Comparison of ENCODE assay signal across 1 cellular context in the genomic region with DNA sequence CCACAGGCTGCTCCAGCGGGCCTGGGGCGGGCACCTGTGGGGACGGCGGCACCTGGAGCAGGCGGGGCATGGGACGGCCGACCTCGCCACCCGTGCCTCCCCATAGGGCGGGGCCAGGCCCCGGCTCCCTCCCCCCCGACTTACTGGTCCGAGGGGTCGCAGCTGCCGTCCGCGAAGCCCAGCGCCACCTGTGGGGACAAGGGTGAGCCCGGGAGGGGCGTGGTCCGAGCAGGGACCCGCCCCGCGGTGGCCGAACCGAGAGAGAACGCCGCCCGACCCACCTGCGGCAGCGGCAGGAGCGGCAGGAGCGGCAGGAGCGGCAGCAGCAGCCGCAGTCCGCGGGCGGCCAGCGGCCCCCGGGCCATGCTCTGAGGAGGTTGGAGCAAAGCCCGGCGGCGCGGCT.
A peak's percentile ranks its signal among the peaks of the same experiment; 100 is the strongest.
TF ChIP-seq lines count a peak whose summit lies in the region.

A gene (minus strand): TSS at position 379 of the 403 bp plus-strand sequence. CDS start 14 bp downstream, at position 365.

TF ChIP-seq in HepG2, 621 proteins besides CTCF, POLR2A, EP300 and RAD21 (continued from another document and continues in another):
- TF ChIP-seq, protein P1, sequence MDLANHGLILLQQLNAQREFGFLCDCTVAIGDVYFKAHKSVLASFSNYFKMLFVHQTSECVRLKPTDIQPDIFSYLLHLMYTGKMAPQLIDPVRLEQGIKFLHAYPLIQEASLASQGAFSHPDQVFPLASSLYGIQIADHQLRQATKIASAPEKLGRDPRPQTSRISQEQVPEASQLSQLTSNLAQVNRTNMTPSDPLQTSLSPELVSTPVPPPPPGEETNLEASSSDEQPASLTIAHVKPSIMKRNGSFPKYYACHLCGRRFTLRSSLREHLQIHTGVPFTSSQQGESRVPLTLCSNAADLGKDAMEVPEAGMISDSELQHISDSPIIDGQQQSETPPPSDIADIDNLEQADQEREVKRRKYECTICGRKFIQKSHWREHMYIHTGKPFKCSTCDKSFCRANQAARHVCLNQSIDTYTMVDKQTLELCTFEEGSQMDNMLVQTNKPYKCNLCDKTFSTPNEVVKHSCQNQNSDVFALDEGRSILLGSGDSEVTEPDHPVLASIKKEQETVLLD (CRISPR knock-in tag; IDR thresholded peaks at IDR 0.05; ENCODE audit: low read depth) = peak; percentile 57; the same call in 1 of the 2 replicates
- 0 out of 2 replicates have a peak, but pooled peaks have one; percentile 39 for TF ChIP-seq ZC3H13 (CRISPR knock-in tag; IDR thresholded peaks at IDR 0.05)
- TF ChIP-seq, protein P2, sequence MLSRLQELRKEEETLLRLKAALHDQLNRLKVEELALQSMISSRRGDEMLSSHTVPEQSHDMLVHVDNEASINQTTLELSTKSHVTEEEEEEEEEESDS (CRISPR knock-in tag; IDR thresholded peaks at IDR 0.05; ENCODE audit: borderline replicate concordance) = no peak
- TF ChIP-seq SIX4 (CRISPR knock-in tag; IDR thresholded peaks at IDR 0.05) = no peak
- peak; percentile 80; the same call in 1 of the 2 replicates for TF ChIP-seq ZNF768 (CRISPR knock-in tag; IDR thresholded peaks at IDR 0.05)
- TF ChIP-seq CBX1 (IDR thresholded peaks at IDR 0.05; ENCODE audit: low read depth) = no peak
- TF ChIP-seq RBFOX2 (IDR thresholded peaks at IDR 0.05; ENCODE audit: low read depth, low read length) = peak; percentile 49
- TF ChIP-seq, protein P3, sequence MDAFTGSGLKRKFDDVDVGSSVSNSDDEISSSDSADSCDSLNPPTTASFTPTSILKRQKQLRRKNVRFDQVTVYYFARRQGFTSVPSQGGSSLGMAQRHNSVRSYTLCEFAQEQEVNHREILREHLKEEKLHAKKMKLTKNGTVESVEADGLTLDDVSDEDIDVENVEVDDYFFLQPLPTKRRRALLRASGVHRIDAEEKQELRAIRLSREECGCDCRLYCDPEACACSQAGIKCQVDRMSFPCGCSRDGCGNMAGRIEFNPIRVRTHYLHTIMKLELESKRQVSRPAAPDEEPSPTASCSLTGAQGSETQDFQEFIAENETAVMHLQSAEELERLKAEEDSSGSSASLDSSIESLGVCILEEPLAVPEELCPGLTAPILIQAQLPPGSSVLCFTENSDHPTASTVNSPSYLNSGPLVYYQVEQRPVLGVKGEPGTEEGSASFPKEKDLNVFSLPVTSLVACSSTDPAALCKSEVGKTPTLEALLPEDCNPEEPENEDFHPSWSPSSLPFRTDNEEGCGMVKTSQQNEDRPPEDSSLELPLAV (CRISPR knock-in tag; conservative IDR thresholded peaks at IDR 0.05; ENCODE audit: low read depth) = no peak
- TF ChIP-seq ZNF432 (CRISPR knock-in tag; IDR thresholded peaks at IDR 0.05; ENCODE audit: borderline replicate concordance) = no peak
- TF ChIP-seq EED (CRISPR knock-in tag; IDR thresholded peaks at IDR 0.05) = no peak
- TF ChIP-seq, protein P4, sequence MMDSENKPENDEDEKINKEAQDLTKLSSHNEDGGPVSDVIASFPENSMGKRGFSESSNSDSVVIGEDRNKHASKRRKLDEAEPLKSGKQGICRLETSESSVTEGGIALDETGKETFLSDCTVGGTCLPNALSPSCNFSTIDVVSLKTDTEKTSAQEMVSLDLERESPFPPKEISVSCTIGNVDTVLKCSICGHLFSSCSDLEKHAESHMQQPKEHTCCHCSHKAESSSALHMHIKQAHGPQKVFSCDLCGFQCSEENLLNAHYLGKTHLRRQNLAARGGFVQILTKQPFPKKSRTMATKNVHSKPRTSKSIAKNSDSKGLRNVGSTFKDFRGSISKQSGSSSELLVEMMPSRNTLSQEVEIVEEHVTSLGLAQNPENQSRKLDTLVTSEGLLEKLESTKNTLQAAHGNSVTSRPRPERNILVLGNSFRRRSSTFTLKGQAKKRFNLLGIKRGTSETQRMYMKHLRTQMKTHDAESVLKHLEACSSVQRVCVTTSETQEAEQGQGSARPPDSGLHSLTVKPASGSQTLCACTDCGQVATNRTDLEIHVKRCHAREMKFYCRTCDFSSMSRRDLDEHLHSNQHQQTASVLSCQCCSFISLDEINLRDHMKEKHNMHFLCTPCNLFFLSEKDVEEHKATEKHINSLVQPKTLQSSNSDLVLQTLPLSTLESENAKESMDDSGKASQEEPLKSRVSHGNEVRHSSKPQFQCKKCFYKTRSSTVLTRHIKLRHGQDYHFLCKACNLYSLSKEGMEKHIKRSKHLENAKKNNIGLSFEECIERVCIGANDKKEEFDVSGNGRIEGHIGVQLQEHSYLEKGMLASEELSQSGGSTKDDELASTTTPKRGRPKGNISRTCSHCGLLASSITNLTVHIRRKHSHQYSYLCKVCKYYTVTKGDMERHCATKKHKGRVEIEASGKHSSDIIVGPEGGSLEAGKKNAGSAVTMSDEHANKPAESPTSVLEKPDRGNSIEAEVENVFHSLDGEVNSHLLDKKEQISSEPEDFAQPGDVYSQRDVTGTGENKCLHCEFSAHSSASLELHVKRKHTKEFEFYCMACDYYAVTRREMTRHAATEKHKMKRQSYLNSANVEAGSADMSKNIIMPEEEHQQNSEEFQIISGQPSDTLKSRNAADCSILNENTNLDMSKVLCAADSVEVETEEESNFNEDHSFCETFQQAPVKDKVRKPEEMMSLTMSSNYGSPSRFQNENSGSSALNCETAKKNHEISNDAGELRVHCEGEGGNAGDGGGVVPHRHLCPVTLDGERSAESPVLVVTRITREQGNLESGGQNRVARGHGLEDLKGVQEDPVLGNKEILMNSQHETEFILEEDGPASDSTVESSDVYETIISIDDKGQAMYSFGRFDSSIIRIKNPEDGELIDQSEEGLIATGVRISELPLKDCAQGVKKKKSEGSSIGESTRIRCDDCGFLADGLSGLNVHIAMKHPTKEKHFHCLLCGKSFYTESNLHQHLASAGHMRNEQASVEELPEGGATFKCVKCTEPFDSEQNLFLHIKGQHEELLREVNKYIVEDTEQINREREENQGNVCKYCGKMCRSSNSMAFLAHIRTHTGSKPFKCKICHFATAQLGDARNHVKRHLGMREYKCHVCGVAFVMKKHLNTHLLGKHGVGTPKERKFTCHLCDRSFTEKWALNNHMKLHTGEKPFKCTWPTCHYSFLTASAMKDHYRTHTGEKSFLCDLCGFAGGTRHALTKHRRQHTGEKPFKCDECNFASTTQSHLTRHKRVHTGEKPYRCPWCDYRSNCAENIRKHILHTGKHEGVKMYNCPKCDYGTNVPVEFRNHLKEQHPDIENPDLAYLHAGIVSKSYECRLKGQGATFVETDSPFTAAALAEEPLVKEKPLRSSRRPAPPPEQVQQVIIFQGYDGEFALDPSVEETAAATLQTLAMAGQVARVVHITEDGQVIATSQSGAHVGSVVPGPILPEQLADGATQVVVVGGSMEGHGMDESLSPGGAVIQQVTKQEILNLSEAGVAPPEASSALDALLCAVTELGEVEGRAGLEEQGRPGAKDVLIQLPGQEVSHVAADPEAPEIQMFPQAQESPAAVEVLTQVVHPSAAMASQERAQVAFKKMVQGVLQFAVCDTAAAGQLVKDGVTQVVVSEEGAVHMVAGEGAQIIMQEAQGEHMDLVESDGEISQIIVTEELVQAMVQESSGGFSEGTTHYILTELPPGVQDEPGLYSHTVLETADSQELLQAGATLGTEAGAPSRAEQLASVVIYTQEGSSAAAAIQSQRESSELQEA (CRISPR knock-in tag; IDR thresholded peaks at IDR 0.05; ENCODE audit: not compliant biosample characterization) = no peak
- TF ChIP-seq JARID2 (CRISPR knock-in tag; IDR thresholded peaks at IDR 0.05; ENCODE audit: insufficient replicate concordance) = no peak
- TF ChIP-seq, protein P5, sequence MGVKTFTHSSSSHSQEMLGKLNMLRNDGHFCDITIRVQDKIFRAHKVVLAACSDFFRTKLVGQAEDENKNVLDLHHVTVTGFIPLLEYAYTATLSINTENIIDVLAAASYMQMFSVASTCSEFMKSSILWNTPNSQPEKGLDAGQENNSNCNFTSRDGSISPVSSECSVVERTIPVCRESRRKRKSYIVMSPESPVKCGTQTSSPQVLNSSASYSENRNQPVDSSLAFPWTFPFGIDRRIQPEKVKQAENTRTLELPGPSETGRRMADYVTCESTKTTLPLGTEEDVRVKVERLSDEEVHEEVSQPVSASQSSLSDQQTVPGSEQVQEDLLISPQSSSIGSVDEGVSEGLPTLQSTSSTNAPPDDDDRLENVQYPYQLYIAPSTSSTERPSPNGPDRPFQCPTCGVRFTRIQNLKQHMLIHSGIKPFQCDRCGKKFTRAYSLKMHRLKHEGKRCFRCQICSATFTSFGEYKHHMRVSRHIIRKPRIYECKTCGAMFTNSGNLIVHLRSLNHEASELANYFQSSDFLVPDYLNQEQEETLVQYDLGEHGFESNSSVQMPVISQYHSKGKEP (CRISPR knock-in tag; IDR thresholded peaks at IDR 0.05) = no peak
- no peak for TF ChIP-seq ZFP36 (IDR thresholded peaks at IDR 0.05; ENCODE audit: borderline replicate concordance, low read depth, low read length, partially characterized antibody)
- TF ChIP-seq, protein P6, sequence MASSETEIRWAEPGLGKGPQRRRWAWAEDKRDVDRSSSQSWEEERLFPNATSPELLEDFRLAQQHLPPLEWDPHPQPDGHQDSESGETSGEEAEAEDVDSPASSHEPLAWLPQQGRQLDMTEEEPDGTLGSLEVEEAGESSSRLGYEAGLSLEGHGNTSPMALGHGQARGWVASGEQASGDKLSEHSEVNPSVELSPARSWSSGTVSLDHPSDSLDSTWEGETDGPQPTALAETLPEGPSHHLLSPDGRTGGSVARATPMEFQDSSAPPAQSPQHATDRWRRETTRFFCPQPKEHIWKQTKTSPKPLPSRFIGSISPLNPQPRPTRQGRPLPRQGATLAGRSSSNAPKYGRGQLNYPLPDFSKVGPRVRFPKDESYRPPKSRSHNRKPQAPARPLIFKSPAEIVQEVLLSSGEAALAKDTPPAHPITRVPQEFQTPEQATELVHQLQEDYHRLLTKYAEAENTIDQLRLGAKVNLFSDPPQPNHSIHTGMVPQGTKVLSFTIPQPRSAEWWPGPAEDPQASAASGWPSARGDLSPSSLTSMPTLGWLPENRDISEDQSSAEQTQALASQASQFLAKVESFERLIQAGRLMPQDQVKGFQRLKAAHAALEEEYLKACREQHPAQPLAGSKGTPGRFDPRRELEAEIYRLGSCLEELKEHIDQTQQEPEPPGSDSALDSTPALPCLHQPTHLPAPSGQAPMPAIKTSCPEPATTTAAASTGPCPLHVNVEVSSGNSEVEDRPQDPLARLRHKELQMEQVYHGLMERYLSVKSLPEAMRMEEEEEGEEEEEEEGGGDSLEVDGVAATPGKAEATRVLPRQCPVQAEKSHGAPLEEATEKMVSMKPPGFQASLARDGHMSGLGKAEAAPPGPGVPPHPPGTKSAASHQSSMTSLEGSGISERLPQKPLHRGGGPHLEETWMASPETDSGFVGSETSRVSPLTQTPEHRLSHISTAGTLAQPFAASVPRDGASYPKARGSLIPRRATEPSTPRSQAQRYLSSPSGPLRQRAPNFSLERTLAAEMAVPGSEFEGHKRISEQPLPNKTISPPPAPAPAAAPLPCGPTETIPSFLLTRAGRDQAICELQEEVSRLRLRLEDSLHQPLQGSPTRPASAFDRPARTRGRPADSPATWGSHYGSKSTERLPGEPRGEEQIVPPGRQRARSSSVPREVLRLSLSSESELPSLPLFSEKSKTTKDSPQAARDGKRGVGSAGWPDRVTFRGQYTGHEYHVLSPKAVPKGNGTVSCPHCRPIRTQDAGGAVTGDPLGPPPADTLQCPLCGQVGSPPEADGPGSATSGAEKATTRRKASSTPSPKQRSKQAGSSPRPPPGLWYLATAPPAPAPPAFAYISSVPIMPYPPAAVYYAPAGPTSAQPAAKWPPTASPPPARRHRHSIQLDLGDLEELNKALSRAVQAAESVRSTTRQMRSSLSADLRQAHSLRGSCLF (CRISPR knock-in tag; IDR thresholded peaks at IDR 0.05; ENCODE audit: borderline replicate concordance) = no peak
- no peak for TF ChIP-seq RORA (CRISPR knock-in tag; IDR thresholded peaks at IDR 0.05)
- TF ChIP-seq ZNF343 (CRISPR knock-in tag; IDR thresholded peaks at IDR 0.05) = no peak
- peak; percentile 48; the same call in 1 of the 2 replicates for TF ChIP-seq FOXC1 (CRISPR knock-in tag; IDR thresholded peaks at IDR 0.05; ENCODE audit: borderline replicate concordance)
- TF ChIP-seq YY1 (IDR thresholded peaks at IDR 0.05; ENCODE audit: insufficient read depth, insufficient replicate concordance, low read depth, low read length) = no peak
- no peak; a peak in 1 of 4 replicates for TF ChIP-seq KLF16 (CRISPR knock-in tag; IDR thresholded peaks at IDR 0.05)
- no peak for TF ChIP-seq ZNF605 (CRISPR knock-in tag; IDR thresholded peaks at IDR 0.05)
- TF ChIP-seq, protein P7, sequence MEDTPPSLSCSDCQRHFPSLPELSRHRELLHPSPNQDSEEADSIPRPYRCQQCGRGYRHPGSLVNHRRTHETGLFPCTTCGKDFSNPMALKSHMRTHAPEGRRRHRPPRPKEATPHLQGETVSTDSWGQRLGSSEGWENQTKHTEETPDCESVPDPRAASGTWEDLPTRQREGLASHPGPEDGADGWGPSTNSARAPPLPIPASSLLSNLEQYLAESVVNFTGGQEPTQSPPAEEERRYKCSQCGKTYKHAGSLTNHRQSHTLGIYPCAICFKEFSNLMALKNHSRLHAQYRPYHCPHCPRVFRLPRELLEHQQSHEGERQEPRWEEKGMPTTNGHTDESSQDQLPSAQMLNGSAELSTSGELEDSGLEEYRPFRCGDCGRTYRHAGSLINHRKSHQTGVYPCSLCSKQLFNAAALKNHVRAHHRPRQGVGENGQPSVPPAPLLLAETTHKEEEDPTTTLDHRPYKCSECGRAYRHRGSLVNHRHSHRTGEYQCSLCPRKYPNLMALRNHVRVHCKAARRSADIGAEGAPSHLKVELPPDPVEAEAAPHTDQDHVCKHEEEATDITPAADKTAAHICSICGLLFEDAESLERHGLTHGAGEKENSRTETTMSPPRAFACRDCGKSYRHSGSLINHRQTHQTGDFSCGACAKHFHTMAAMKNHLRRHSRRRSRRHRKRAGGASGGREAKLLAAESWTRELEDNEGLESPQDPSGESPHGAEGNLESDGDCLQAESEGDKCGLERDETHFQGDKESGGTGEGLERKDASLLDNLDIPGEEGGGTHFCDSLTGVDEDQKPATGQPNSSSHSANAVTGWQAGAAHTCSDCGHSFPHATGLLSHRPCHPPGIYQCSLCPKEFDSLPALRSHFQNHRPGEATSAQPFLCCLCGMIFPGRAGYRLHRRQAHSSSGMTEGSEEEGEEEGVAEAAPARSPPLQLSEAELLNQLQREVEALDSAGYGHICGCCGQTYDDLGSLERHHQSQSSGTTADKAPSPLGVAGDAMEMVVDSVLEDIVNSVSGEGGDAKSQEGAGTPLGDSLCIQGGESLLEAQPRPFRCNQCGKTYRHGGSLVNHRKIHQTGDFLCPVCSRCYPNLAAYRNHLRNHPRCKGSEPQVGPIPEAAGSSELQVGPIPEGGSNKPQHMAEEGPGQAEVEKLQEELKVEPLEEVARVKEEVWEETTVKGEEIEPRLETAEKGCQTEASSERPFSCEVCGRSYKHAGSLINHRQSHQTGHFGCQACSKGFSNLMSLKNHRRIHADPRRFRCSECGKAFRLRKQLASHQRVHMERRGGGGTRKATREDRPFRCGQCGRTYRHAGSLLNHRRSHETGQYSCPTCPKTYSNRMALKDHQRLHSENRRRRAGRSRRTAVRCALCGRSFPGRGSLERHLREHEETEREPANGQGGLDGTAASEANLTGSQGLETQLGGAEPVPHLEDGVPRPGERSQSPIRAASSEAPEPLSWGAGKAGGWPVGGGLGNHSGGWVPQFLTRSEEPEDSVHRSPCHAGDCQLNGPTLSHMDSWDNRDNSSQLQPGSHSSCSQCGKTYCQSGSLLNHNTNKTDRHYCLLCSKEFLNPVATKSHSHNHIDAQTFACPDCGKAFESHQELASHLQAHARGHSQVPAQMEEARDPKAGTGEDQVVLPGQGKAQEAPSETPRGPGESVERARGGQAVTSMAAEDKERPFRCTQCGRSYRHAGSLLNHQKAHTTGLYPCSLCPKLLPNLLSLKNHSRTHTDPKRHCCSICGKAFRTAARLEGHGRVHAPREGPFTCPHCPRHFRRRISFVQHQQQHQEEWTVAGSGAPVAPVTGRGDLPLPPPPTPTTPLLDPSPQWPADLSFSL (CRISPR knock-in tag; IDR thresholded peaks at IDR 0.05) = no peak
- no peak for TF ChIP-seq ZNF367 (CRISPR knock-in tag; IDR thresholded peaks at IDR 0.05; ENCODE audit: borderline replicate concordance)
- no peak for TF ChIP-seq GTF2F1 (IDR thresholded peaks at IDR 0.05; ENCODE audit: low read length)
- 0 out of 2 replicates have a peak, but pooled peaks have one; percentile 26 for TF ChIP-seq ZNF619 (CRISPR knock-in tag; IDR thresholded peaks at IDR 0.05)
- no peak for TF ChIP-seq ZNF546 (CRISPR knock-in tag; conservative IDR thresholded peaks at IDR 0.05)
- TF ChIP-seq ZNF781 (CRISPR knock-in tag; IDR thresholded peaks at IDR 0.05; ENCODE audit: borderline replicate concordance, not compliant biosample characterization) = no peak
- no peak for TF ChIP-seq ZNF556 (CRISPR knock-in tag; IDR thresholded peaks at IDR 0.05; ENCODE audit: borderline replicate concordance)
